8 cellular contexts compared by ENCODE assay signal in genomic region chr5:75512383-75513074, GRCh38. TPM values are rescaled to one million over a fixed set of nuclear protein-coding genes. Genes with fewer than 3 reads are reported as not detected.
DNase-seq lines count a peak whose midpoint lies in the region; ATAC-seq and TF ChIP-seq lines count a peak whose summit lies in the region.

No MANE protein-coding gene starts in this region.

- H3K4me1 ChIP-seq in heart right ventricle, result peaks cover 0 to 61% (median 52%) of the 10 kb centered on the region in 9 donors

- DNase-seq in heart right ventricle (no peak), cardiac septum (ENCODE audit: low spot score) (no peak), substantia nigra (lab: John Stamatoyannopoulos, UW) (no peak), HPDE6-E6E7 (ENCODE audit: extremely low spot score) (no peak), SW 1271 (lab: John Stamatoyannopoulos, UW) (no peak)

- TF ChIP-seq CTCF in heart right ventricle (IDR thresholded peaks at IDR 0.05) (no peak), VCaP (conservative IDR thresholded peaks at IDR 0.05) (no peak)

- H3K4me3 ChIP-seq in heart right ventricle (peak overlapping the region; percentile 14 to 93 (median 86)), iPS-11a (ENCODE audit: low read depth, low read length) (peak overlapping the region; percentile 95)

- no peaks in the 10 kb centered on the region for H3K36me3 ChIP-seq in heart right ventricle

- peaks cover 0 to 1% (median 0%) of the 10 kb centered on the region in 11 donors for H3K9me3 ChIP-seq in heart right ventricle

- intact Hi-C loops in heart right ventricle (cut with DNase I), result loop anchor here in 5 of 10 donors (5.0 to 10.0 kb wide), 7 partner anchors 40 to 178 kb away; partner anchors contain the start of gene HMGCR (in 2 of the 5)
- intact Hi-C loops in cardiac septum (cut with DNase I), result loop anchor here (5.0 to 10.0 kb wide), 4 partner anchors 152 to 278 kb away; partner anchors contain the start of genes ANKRD31, HMGCR and POC5

- WGBS in heart right ventricle, 2 donors, result 77 to 79% methylated on average over 16 of the region's 16 CpGs

- no peaks in the 10 kb centered on the region for H3K27me3 ChIP-seq in heart right ventricle

- ATAC-seq in heart right ventricle (no peak), GM21619 (IDR thresholded peaks at IDR 0.05; ENCODE audit: unreplicated experiment) (no peak)

- H3K27ac ChIP-seq in heart right ventricle, result peak overlapping the region in 9 of 10 donors; percentile 51 to 96 (median 94)
- H3K27ac ChIP-seq in VCaP, result peak overlapping the region; percentile 81
- H3K27ac ChIP-seq in substantia nigra (ENCODE audit: low read depth, low read length, poor library complexity, severe bottlenecking), result peak overlapping the region; percentile 89

RNA-seq across cellular contexts. Expression of gene POLK, which starts 0.8 kb away (rescaled TPM):
- 10 to 100 TPM; 18.4 to 27.2 (median 23.8) TPM for total RNA-seq in heart right ventricle
- 1 to 10 TPM; 4.0 to 6.6 TPM for polyA plus RNA-seq in heart right ventricle
- 26.6 TPM for total RNA-seq in cardiac septum

RNA-seq across cellular contexts. Expression of gene CERT1, which starts 1.1 kb away (rescaled TPM):
- 10 to 100 TPM; 23.1 to 47.6 (median 37.9) TPM for total RNA-seq in heart right ventricle
- polyA plus RNA-seq in heart right ventricle, result 1 to 10 TPM; 6.3 to 8.5 TPM
- total RNA-seq in cardiac septum, result 39.5 TPM
